Comparison of ENCODE assay signal across 8 cellular contexts in the genomic region with DNA sequence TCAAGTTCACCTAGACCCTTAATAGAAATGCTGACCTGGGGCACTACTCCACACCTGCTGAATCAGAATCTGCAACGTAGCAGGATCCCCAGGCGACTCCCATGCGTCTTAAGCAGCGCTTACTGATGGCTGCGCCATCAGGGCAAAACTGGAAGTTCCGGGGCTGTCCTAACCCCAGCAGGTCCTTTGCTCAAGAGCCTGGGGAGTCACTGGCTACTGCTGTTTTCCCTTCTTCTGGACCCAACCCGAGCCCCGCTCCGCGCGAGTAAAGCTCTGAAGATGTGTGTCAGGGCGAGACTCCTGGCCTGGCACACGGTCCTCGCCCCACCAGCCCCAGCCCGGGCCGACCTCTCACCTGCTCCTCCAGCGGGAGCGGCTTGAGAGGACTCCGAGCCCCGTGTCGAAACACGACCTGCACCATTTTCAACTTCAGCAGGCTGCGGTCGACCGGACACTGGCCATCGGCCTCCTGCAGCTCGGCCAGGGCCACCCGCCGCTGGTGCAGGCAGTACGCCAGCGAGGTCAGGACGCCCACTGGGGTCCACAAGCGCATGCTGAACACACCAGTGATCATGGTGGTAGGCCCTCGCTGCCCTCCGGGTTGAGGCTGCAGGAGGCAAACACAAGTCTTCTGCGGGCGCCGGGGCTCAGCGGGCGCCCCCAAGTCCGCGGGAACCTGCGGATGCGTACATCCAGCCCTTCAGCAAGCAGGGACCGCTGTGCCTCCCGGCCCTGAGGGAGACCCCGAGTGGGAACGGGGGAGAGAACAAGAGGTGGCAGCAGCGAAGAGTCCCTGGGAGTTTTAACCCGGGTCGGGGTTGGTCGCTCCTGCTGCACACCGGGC. TPM values are rescaled to one million over a fixed set of nuclear protein-coding genes. Genes with fewer than 3 reads are reported as not detected.
A peak's percentile ranks its signal among the peaks of the same experiment; 100 is the strongest.
DNase-seq lines count a peak whose midpoint lies in the region; ATAC-seq and TF ChIP-seq lines count a peak whose summit lies in the region.

No MANE protein-coding gene starts in this region.

- DNase-seq in CD4-positive, CD25-positive, alpha-beta regulatory T cell: peak in 2 of 3 donors; percentile 25 to 65
- peak; percentile 31 for DNase-seq in GM19240 (ENCODE audit: insufficient read length, low spot score)
- peak; percentile 41 to 74 (median 69) for DNase-seq in Peyer's patch
- peak; percentile 51 for DNase-seq in activated naive CD4-positive, alpha-beta T cell treated with Interleukin-2 at 50 U/mL for 16 hours
- DNase-seq in glomerular visceral epithelial cell (ENCODE audit: extremely low spot score): peak; percentile 55
- DNase-seq in occipital lobe (lab: John Stamatoyannopoulos, UW): peak; percentile 61

- H3K4me3 ChIP-seq in CD4-positive, CD25-positive, alpha-beta regulatory T cell (ENCODE audit: low read depth, low read length): peak overlapping the region; percentile 80
- H3K4me3 ChIP-seq in Peyer's patch (peak overlapping the region; percentile 71 to 93 (median 80)), urinary bladder (ENCODE audit: low read depth, low read length) (peak overlapping the region; percentile 71)

- ATAC-seq in CD4-positive, CD25-positive, alpha-beta regulatory T cell (ENCODE audit: low read depth in 2 of 2): peak; percentile 35 to 37
- ATAC-seq in HG03432 (IDR thresholded peaks at IDR 0.05; ENCODE audit: unreplicated experiment): peak; percentile 38

- H3K27ac ChIP-seq in CD4-positive, CD25-positive, alpha-beta regulatory T cell (ENCODE audit: insufficient read depth, low read length, poor library complexity, severe bottlenecking): peak overlapping the region; percentile 53
- peak overlapping the region; percentile 70 to 83 (median 80) for H3K27ac ChIP-seq in Peyer's patch
- peak overlapping the region; percentile 68 for H3K27ac ChIP-seq in urinary bladder (ENCODE audit: low read depth)

- H3K4me1 ChIP-seq in CD4-positive, CD25-positive, alpha-beta regulatory T cell (ENCODE audit: control insufficient read depth, insufficient read depth, low read length, poor library complexity, severe bottlenecking): peaks cover 16% of the 10 kb centered on the region
- H3K4me1 ChIP-seq in Peyer's patch (peaks cover 0 to 6% (median 0%) of the 10 kb centered on the region in 4 donors), urinary bladder (ENCODE audit: insufficient read depth) (no peaks in the 10 kb centered on the region)

- H3K27me3 Mint-ChIP-seq in CD4-positive, CD25-positive, alpha-beta regulatory T cell: peaks cover 31% of the 10 kb centered on the region

- H3K36me3 ChIP-seq in CD4-positive, CD25-positive, alpha-beta regulatory T cell (ENCODE audit: control insufficient read depth, insufficient read depth, low read length): no peaks in the 10 kb centered on the region
- H3K36me3 ChIP-seq in Peyer's patch: no peaks in the 10 kb centered on the region
- H3K36me3 ChIP-seq in urinary bladder (ENCODE audit: insufficient read depth): no peaks in the 10 kb centered on the region

- peak overlapping the region; percentile 76 to 92 (median 78) for H3K27ac Mint-ChIP-seq in CD4-positive, CD25-positive, alpha-beta regulatory T cell

- H3K9me3 Mint-ChIP-seq in CD4-positive, CD25-positive, alpha-beta regulatory T cell: peaks cover 0 to 2% (median 0%) of the 10 kb centered on the region in 7 donors

- peaks cover 4% of the 10 kb centered on the region for H3K27me3 ChIP-seq in CD4-positive, CD25-positive, alpha-beta regulatory T cell (ENCODE audit: control insufficient read depth, insufficient read depth, low read length)
- no peaks in the 10 kb centered on the region for H3K27me3 ChIP-seq in Peyer's patch

- TF ChIP-seq POLR2A in Peyer's patch (IDR thresholded peaks at IDR 0.05): no peak

- H3K9me3 ChIP-seq in CD4-positive, CD25-positive, alpha-beta regulatory T cell (ENCODE audit: control insufficient read depth in 2 of 2, low read length in 2 of 2): no peaks in the 10 kb centered on the region
- no peaks in the 10 kb centered on the region for H3K9me3 ChIP-seq in Peyer's patch

- WGBS in urinary bladder: under 1% methylated on average over 53 of the region's 53 CpGs

- no peaks in the 10 kb centered on the region for H3K36me3 Mint-ChIP-seq in CD4-positive, CD25-positive, alpha-beta regulatory T cell

- peaks cover 18 to 40% (median 31%) of the 10 kb centered on the region in 4 donors for H3K4me1 Mint-ChIP-seq in CD4-positive, CD25-positive, alpha-beta regulatory T cell

- peak in 1 of 6 experiments; percentile 19 for TF ChIP-seq CTCF in Peyer's patch (IDR thresholded peaks at IDR 0.05)

- peak overlapping the region; percentile 96 to 99 (median 98) for H3K4me3 Mint-ChIP-seq in CD4-positive, CD25-positive, alpha-beta regulatory T cell

RNA-seq across cellular contexts. Expression of a gene that starts 0.6 kb away (rescaled TPM):
- 12.8 TPM for total RNA-seq in CD4-positive, CD25-positive, alpha-beta regulatory T cell
- polyA plus RNA-seq in CD4-positive, CD25-positive, alpha-beta regulatory T cell: 10 to 100 TPM in 3 of 4 donors, 1 to 10 TPM in 1; 8.9 to 18.5 (median 11.6) TPM
- total RNA-seq in Peyer's patch (10 to 100 TPM; 12.3 to 33.0 (median 18.8) TPM), occipital lobe (16.5 TPM), urinary bladder (10.2 TPM)
- polyA plus RNA-seq in urinary bladder: 15.7 TPM

Comparison
In these comparisons a context has a peak if more than half of its experiments do, and no peak if none do; other contexts are left out.
1. Peak in every context shown above with its lines: DNase-seq, ATAC-seq, H3K4me3 ChIP-seq and H3K27ac ChIP-seq.